In genomic region chr5:586751-587285, GRCh38 we compare ENCODE assay signal across 1 cellular context.
TF ChIP-seq lines count a peak whose summit lies in the region.

No MANE protein-coding gene starts in this region.

TF ChIP-seq in H1, 55 proteins besides CTCF, POLR2A, EP300 and RAD21:
- TF ChIP-seq TEAD4 (IDR thresholded peaks at IDR 0.05; ENCODE audit: low read depth, low read length), result peak; percentile 79
- TF ChIP-seq BRCA1 (IDR thresholded peaks at IDR 0.05; ENCODE audit: low read depth, low read length), result no peak
